Comparison of ENCODE assay signal across 8 cellular contexts in genomic region chr11:71452354-71453020, GRCh38. TPM values are rescaled to one million over a fixed set of nuclear protein-coding genes. Genes with fewer than 3 reads are reported as not detected.
DNase-seq lines count a peak whose midpoint lies in the region; ATAC-seq and TF ChIP-seq lines count a peak whose summit lies in the region.

No MANE protein-coding gene starts in this region.

- peak overlapping the region; percentile 74 for H3K9ac ChIP-seq in PC-3 (ENCODE audit: low read length)

- peak; percentile 12 for ATAC-seq in PC-3
- no peak for ATAC-seq in gastroesophageal sphincter

- H3K4me1 ChIP-seq in PC-3 (ENCODE audit: insufficient read depth, low read length): peaks cover 25% of the 10 kb centered on the region
- peaks cover 0 to 62% (median 20%) of the 10 kb centered on the region in 3 donors for H3K4me1 ChIP-seq in gastroesophageal sphincter
- peaks cover 63% of the 10 kb centered on the region for H3K4me1 ChIP-seq in vagina

- no peaks in the 10 kb centered on the region for H3K9me2 ChIP-seq in PC-3 (replicated peaks; ENCODE audit: low read length)

- DNase-seq in AG10803 (ENCODE audit: low read depth) (peak; percentile 62), HFF-Myc (ENCODE audit: extremely low read depth, low read depth) (no peak), PC-3 (peak; percentile 67), nucleus accumbens (lab: John Stamatoyannopoulos, UW) (peak in 38 of 56 donors; percentile 13 to 68 (median 36)), vagina (ENCODE audit: extremely low spot score in 2 of 2) (no peak), HEK293T (ENCODE audit: extremely low spot score) (no peak)
- DNase-seq in activated naive CD4-positive, alpha-beta T cell treated with Interleukin-2 at 50 U/mL for 16 hours: peak; percentile 55

- peak overlapping the region; percentile 78 for H3K4me3 ChIP-seq in AG10803 (ENCODE audit: low read length)
- H3K4me3 ChIP-seq in HFF-Myc (replicated peaks; ENCODE audit: low read depth, low read length): peak overlapping the region; percentile 97
- peak overlapping the region; percentile 99 for H3K4me3 ChIP-seq in PC-3 (ENCODE audit: low read length)
- peak overlapping the region; percentile 71 to 93 for H3K4me3 ChIP-seq in gastroesophageal sphincter
- peak overlapping the region; percentile 65 to 90 for H3K4me3 ChIP-seq in vagina

- CTCF ChIA-PET in PC-3 (lab: Charles Lee): interaction anchor here (0.6 to 0.7 kb wide), 3 partner anchors 111 to 355 kb away, joined by 3 to 13 read pairs (median 3); partner anchors contain the start of gene SHANK2
- CTCF ChIA-PET in HEK293T (lab: Yijun Ruan, JAX): no interaction called here

- no peaks in the 10 kb centered on the region for H3K9me3 ChIP-seq in PC-3 (ENCODE audit: low read length)
- H3K9me3 ChIP-seq in gastroesophageal sphincter: no peaks in the 10 kb centered on the region
- no peaks in the 10 kb centered on the region for H3K9me3 ChIP-seq in vagina

- peak overlapping the region; percentile 62 for H3K27ac ChIP-seq in PC-3 (ENCODE audit: low read length)
- H3K27ac ChIP-seq in gastroesophageal sphincter: peak overlapping the region; percentile 70 to 91 (median 80)
- peak overlapping the region; percentile 83 for H3K27ac ChIP-seq in vagina

- H2AFZ ChIP-seq in PC-3 (ENCODE audit: low read length): peak overlapping the region; percentile 94

- BruUV-seq in PC-3 (replicated peaks; lab: Mats Ljungman, UMichigan): TSS peak; percentile 18

- POLR2A ChIA-PET in PC-3 (lab: Charles Lee; ENCODE audit: unreplicated experiment) (interaction anchor here (0.6 to 0.7 kb wide), 8 partner anchors 22 to 960 kb away, joined by 3 to 13 read pairs (median 4); no protein-coding TSS in a partner anchor), HEK293T (lab: Yijun Ruan, JAX) (no interaction called here)

- peaks cover 46% of the 10 kb centered on the region for H3K79me2 ChIP-seq in PC-3 (ENCODE audit: low read length)

- TF ChIP-seq CTCF in AG10803 (conservative IDR thresholded peaks at IDR 0.05; ENCODE audit: low read length): no peak
- no peak for TF ChIP-seq CTCF in HFF-Myc (IDR thresholded peaks at IDR 0.05; ENCODE audit: low read depth, low read length, missing control alignments)
- TF ChIP-seq CTCF in PC-3 (conservative IDR thresholded peaks at IDR 0.05; ENCODE audit: low read depth, low read length): no peak
- TF ChIP-seq CTCF in gastroesophageal sphincter (IDR thresholded peaks at IDR 0.05): no peak
- TF ChIP-seq CTCF in vagina (IDR thresholded peaks at IDR 0.05): no peak

- no peaks in the 10 kb centered on the region for H4K20me1 ChIP-seq in PC-3 (ENCODE audit: low read length)

- H3F3A ChIP-seq in PC-3 (ENCODE audit: low read length, unreplicated experiment): no peaks in the 10 kb centered on the region

- no peak for TF ChIP-seq POLR2A in gastroesophageal sphincter (IDR thresholded peaks at IDR 0.05)
- no peak for TF ChIP-seq POLR2A in vagina (IDR thresholded peaks at IDR 0.05)

- intact Hi-C loops in PC-3 (cut with micrococcal nuclease) (no loop called here), vagina (cut with DNase I) (no loop called here)

- H3K36me3 ChIP-seq in PC-3 (ENCODE audit: low read depth, low read length) (peaks cover 22% of the 10 kb centered on the region), gastroesophageal sphincter (peaks cover 0 to 27% of the 10 kb centered on the region in 2 donors), vagina (peaks cover 0 to 10% of the 10 kb centered on the region in 2 donors)

- 7 to 10% methylated on average over 10 to 24 of the region's 34 CpGs for WGBS in gastroesophageal sphincter (ENCODE audit: low coverage in 1 of 2), 2 donors

- TF ChIP-seq EP300 in gastroesophageal sphincter (IDR thresholded peaks at IDR 0.05): no peak

- H3K27me3 ChIP-seq in PC-3 (ENCODE audit: low read length): no peaks in the 10 kb centered on the region
- no peaks in the 10 kb centered on the region for H3K27me3 ChIP-seq in gastroesophageal sphincter
- H3K27me3 ChIP-seq in vagina: no peaks in the 10 kb centered on the region

- H3K4me2 ChIP-seq in PC-3 (ENCODE audit: low read length): peak overlapping the region; percentile 96

TF ChIP-seq in HEK293T, 16 proteins besides CTCF, POLR2A, EP300 and RAD21:
- TF ChIP-seq FOXA1 (IDR thresholded peaks at IDR 0.05) (no peak), CTBP1 (IDR thresholded peaks at IDR 0.05; ENCODE audit: borderline replicate concordance) (no peak)

RNA-seq across cellular contexts. Expression of gene NADSYN1, which starts 0.5 kb away (rescaled TPM):
- 64.8 and 70.7 TPM in 2 replicates for total RNA-seq in PC-3 (2014; rRNA removed)
- 10 to 100 TPM; 21.6 to 62.0 (median 41.8) TPM for total RNA-seq in gastroesophageal sphincter
- 75.9 TPM for total RNA-seq in vagina

RNA-seq across cellular contexts. Expression of gene DHCR7, which starts 4.3 kb away (rescaled TPM):
- 125 and 127 TPM in 2 replicates for total RNA-seq in PC-3 (2014; rRNA removed)
- 10 to 100 TPM in 1 of 4 donors, 1 to 10 TPM in 3; 5.0 to 10.3 (median 8.0) TPM for total RNA-seq in gastroesophageal sphincter
- 26.8 TPM for total RNA-seq in vagina

Comparison
In these comparisons a context has a peak if more than half of its experiments do, and no peak if none do; other contexts are left out.
1. DNase-seq: peak in AG10803 (single experiment), PC-3 (single experiment), activated naive CD4-positive, alpha-beta T cell treated with Interleukin-2 at 50 U/mL for 16 hours (single experiment) and nucleus accumbens (38 of 56); none in HFF-Myc (single experiment), vagina (0 of 2) and HEK293T (single experiment).
2. Peak in every context shown above with its lines, with median percentiles within 50 percentile points of each other: H3K4me3 ChIP-seq and H3K27ac ChIP-seq.